In genomic region chr12:2004113-2004929, GRCh38 we compare ENCODE assay signal across 8 cellular contexts. TPM values are rescaled to one million over a fixed set of nuclear protein-coding genes. Genes with fewer than 3 reads are reported as not detected.
DNase-seq lines count a peak whose midpoint lies in the region; ATAC-seq and TF ChIP-seq lines count a peak whose summit lies in the region.

TSS of gene DCP1B (minus strand) at chr12:2004457. CDS start at chr12:2004431, 26 bp downstream.

- TF ChIP-seq CTCF in ascending aorta (IDR thresholded peaks at IDR 0.05) (peak in 1 of 3 experiments; percentile 2), uterus (IDR thresholded peaks at IDR 0.05) (peak in 2 of 4 experiments; percentile 26 to 48)

- peak within 1 kb of the TSS; percentile 92 for H3K27ac Mint-ChIP-seq in T-helper 2 cell treated with Interferon-gamma antibody and Interleukin-4, amounts not matched to agents 5 μg/mL and 100 μg/mL, for 36 hours

- ATAC-seq in GM18498 (IDR thresholded peaks at IDR 0.05; ENCODE audit: unreplicated experiment) (peak; percentile 98), HG02938 (IDR thresholded peaks at IDR 0.05; ENCODE audit: unreplicated experiment) (peak; percentile 95), right cardiac atrium (peak; percentile 99 to 100)

- intact Hi-C loops in ascending aorta (cut with DNase I) (loop anchor here (2.0 kb wide), 2 partner anchors 30 to 68 kb away; no protein-coding TSS in a partner anchor), right cardiac atrium (cut with DNase I) (no loop called here), uterus (cut with DNase I; ENCODE audit: low total_unique reads) (no loop called here)

- H3K4me1 ChIP-seq in ascending aorta (peaks cover 7 to 15% of the 10 kb centered on the region in 2 donors), right cardiac atrium (ENCODE audit: control insufficient read depth, insufficient read depth, low read length) (no peaks in the 10 kb centered on the region), uterus (no peaks in the 10 kb centered on the region)

- 3% methylated on average over 55 of the region's 55 CpGs for WGBS in right cardiac atrium

- TF ChIP-seq POLR2A in uterus (IDR thresholded peaks at IDR 0.05): peak; percentile 72 to 89

- no peaks in the 10 kb centered on the region for H3K9me3 Mint-ChIP-seq in T-helper 2 cell treated with Interferon-gamma antibody and Interleukin-4, amounts not matched to agents 5 μg/mL and 100 μg/mL, for 36 hours

- H3K4me3 Mint-ChIP-seq in T-helper 2 cell treated with Interferon-gamma antibody and Interleukin-4, amounts not matched to agents 5 μg/mL and 100 μg/mL, for 36 hours: peak within 1 kb of the TSS; percentile 95

- DNase-seq in NCI-H187 treated with DMSO at 0.1 percent for 48 hours (lab: John Stamatoyannopoulos, UW) (peak; percentile 64), ascending aorta (ENCODE audit: low spot score in 2 of 2) (peak; percentile 90 to 98), right cardiac atrium (peak; percentile 97 to 99 (median 99)), pulmonary artery endothelial cell (ENCODE audit: low read depth, low spot score) (peak; percentile 96), uterus (peak; percentile 97 to 98)
- peak; percentile 94 for DNase-seq in T-helper 2 cell treated with Interferon-gamma antibody and Interleukin-4, amounts not matched to agents 5 μg/mL and 100 μg/mL, for 36 hours (ENCODE audit: low spot score)

- H3K9me3 ChIP-seq in ascending aorta: no peaks in the 10 kb centered on the region
- no peaks in the 10 kb centered on the region for H3K9me3 ChIP-seq in right cardiac atrium (ENCODE audit: control insufficient read depth, low read length)
- no peaks in the 10 kb centered on the region for H3K9me3 ChIP-seq in uterus

- H3K4me1 Mint-ChIP-seq in T-helper 2 cell treated with Interferon-gamma antibody and Interleukin-4, amounts not matched to agents 5 μg/mL and 100 μg/mL, for 36 hours (ENCODE audit: low read depth): peaks cover 16% of the 10 kb centered on the region

- peak within 1 kb of the TSS; percentile 89 to 95 for H3K27ac ChIP-seq in ascending aorta
- H3K27ac ChIP-seq in right cardiac atrium (ENCODE audit: low read length): peak within 1 kb of the TSS; percentile 66
- peak within 1 kb of the TSS; percentile 97 for H3K27ac ChIP-seq in uterus

- H3K36me3 Mint-ChIP-seq in T-helper 2 cell treated with Interferon-gamma antibody and Interleukin-4, amounts not matched to agents 5 μg/mL and 100 μg/mL, for 36 hours (ENCODE audit: low read depth): peaks cover 4% of the 10 kb centered on the region

- no peaks in the 10 kb centered on the region for H3K27me3 ChIP-seq in ascending aorta
- H3K27me3 ChIP-seq in right cardiac atrium (ENCODE audit: control insufficient read depth, insufficient read depth): no peaks in the 10 kb centered on the region
- H3K27me3 ChIP-seq in uterus: no peaks in the 10 kb centered on the region

- H3K27me3 Mint-ChIP-seq in T-helper 2 cell treated with Interferon-gamma antibody and Interleukin-4, amounts not matched to agents 5 μg/mL and 100 μg/mL, for 36 hours (ENCODE audit: low read depth): peaks cover 7% of the 10 kb centered on the region

- H3K36me3 ChIP-seq in ascending aorta (no peaks in the 10 kb centered on the region), uterus (no peaks in the 10 kb centered on the region)

- H3K4me3 ChIP-seq in ascending aorta (peak within 1 kb of the TSS; percentile 87 to 97), right cardiac atrium (ENCODE audit: low read length) (peak within 1 kb of the TSS; percentile 69), uterus (peak within 1 kb of the TSS; percentile 83 to 98)

RNA-seq across cellular contexts. Expression of gene DCP1B, which starts in this region (rescaled TPM):
- 23.3 TPM for total RNA-seq in ascending aorta
- total RNA-seq in right cardiac atrium: 1 to 10 TPM; 3.5 to 4.8 (median 3.6) TPM
- 3.4 TPM for polyA plus RNA-seq in right cardiac atrium
- total RNA-seq in pulmonary artery endothelial cell: 4.9 and 6.0 TPM in 2 replicates
- total RNA-seq in uterus: 10 to 100 TPM; 13.6 to 34.4 (median 20.7) TPM

Comparison
In these comparisons a context has a peak if more than half of its experiments do, and no peak if none do; other contexts are left out.
1. Peak in every context shown above with its lines: DNase-seq, ATAC-seq, H3K4me3 ChIP-seq and H3K27ac ChIP-seq.